Comparison of ENCODE assay signal across 1 cellular context in genomic region chr20:31738729-31739549, GRCh38.
TF ChIP-seq lines count a peak whose summit lies in the region.

A gene with protein sequence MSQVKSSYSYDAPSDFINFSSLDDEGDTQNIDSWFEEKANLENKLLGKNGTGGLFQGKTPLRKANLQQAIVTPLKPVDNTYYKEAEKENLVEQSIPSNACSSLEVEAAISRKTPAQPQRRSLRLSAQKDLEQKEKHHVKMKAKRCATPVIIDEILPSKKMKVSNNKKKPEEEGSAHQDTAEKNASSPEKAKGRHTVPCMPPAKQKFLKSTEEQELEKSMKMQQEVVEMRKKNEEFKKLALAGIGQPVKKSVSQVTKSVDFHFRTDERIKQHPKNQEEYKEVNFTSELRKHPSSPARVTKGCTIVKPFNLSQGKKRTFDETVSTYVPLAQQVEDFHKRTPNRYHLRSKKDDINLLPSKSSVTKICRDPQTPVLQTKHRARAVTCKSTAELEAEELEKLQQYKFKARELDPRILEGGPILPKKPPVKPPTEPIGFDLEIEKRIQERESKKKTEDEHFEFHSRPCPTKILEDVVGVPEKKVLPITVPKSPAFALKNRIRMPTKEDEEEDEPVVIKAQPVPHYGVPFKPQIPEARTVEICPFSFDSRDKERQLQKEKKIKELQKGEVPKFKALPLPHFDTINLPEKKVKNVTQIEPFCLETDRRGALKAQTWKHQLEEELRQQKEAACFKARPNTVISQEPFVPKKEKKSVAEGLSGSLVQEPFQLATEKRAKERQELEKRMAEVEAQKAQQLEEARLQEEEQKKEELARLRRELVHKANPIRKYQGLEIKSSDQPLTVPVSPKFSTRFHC (plus strand): TSS chr20:31739290. CDS start chr20:31757477, 18,187 bp downstream.

TF ChIP-seq in HepG2, 621 proteins besides CTCF, POLR2A, EP300 and RAD21 (continued from another document and continues in another):
- no peak for TF ChIP-seq USF2 (IDR thresholded peaks at IDR 0.05; ENCODE audit: low read depth, low read length)
- TF ChIP-seq USF2 (CRISPR knock-in tag; IDR thresholded peaks at IDR 0.05; ENCODE audit: borderline replicate concordance) = no peak; the same call in 1 of the 2 replicates
- peak; percentile 89; the same call in 1 of the 2 replicates for TF ChIP-seq KLF15 (CRISPR knock-in tag; IDR thresholded peaks at IDR 0.05; ENCODE audit: borderline replicate concordance)
- TF ChIP-seq NFE2 (CRISPR knock-in tag; IDR thresholded peaks at IDR 0.05) = no peak
- no peak for TF ChIP-seq ZNF703 (CRISPR knock-in tag; IDR thresholded peaks at IDR 0.05; ENCODE audit: borderline replicate concordance)
- peak; percentile 89 for TF ChIP-seq GABPA (IDR thresholded peaks at IDR 0.05; ENCODE audit: low read depth, low read length)
- TF ChIP-seq GABPA (CRISPR knock-in tag; IDR thresholded peaks at IDR 0.05; ENCODE audit: low read depth) = peak; percentile 98
- TF ChIP-seq, protein P1, sequence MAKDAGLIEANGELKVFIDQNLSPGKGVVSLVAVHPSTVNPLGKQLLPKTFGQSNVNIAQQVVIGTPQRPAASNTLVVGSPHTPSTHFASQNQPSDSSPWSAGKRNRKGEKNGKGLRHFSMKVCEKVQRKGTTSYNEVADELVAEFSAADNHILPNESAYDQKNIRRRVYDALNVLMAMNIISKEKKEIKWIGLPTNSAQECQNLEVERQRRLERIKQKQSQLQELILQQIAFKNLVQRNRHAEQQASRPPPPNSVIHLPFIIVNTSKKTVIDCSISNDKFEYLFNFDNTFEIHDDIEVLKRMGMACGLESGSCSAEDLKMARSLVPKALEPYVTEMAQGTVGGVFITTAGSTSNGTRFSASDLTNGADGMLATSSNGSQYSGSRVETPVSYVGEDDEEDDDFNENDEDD (CRISPR knock-in tag; IDR thresholded peaks at IDR 0.05; ENCODE audit: borderline replicate concordance) = peak; percentile 99
- TF ChIP-seq ZNF180 (CRISPR knock-in tag; IDR thresholded peaks at IDR 0.05; ENCODE audit: borderline replicate concordance, low read depth) = no peak
- peak; percentile 91 for TF ChIP-seq ZNF563 (CRISPR knock-in tag; IDR thresholded peaks at IDR 0.05)
- peak; percentile 100 for TF ChIP-seq HBP1 (CRISPR knock-in tag; IDR thresholded peaks at IDR 0.05; ENCODE audit: low read depth)
- no peak for TF ChIP-seq TERF1 (CRISPR knock-in tag; IDR thresholded peaks at IDR 0.05)
- TF ChIP-seq, protein P2, sequence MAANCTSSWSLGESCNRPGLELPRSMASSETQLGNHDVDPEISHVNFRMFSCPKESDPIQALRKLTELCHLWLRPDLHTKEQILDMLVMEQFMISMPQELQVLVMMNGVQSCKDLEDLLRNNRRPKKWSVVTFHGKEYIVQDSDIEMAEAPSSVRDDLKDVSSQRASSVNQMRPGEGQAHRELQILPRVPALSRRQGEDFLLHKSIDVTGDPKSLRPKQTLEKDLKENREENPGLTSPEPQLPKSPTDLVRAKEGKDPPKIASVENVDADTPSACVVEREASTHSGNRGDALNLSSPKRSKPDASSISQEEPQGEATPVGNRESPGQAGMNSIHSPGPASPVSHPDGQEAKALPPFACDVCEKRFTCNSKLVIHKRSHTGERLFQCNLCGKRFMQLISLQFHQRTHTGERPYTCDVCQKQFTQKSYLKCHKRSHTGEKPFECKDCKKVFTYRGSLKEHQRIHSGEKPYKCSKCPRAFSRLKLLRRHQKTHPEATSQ (CRISPR knock-in tag; IDR thresholded peaks at IDR 0.05; ENCODE audit: borderline replicate concordance) = peak; percentile 90
- TF ChIP-seq ZNF260 (CRISPR knock-in tag; IDR thresholded peaks at IDR 0.05; ENCODE audit: borderline replicate concordance, low read depth) = no peak
- peak; percentile 78; the same call in 1 of the 2 replicates for TF ChIP-seq ZXDC (CRISPR knock-in tag; IDR thresholded peaks at IDR 0.05)
- no peak for TF ChIP-seq ZNF382 (CRISPR knock-in tag; IDR thresholded peaks at IDR 0.05; ENCODE audit: borderline replicate concordance)
- peak; percentile 58; the same call in 1 of the 2 replicates for TF ChIP-seq CEBPG (CRISPR knock-in tag; IDR thresholded peaks at IDR 0.05)
- TF ChIP-seq ZBTB25 (CRISPR knock-in tag; IDR thresholded peaks at IDR 0.05) = peak; percentile 76; the same call in 1 of the 2 replicates
- peak; percentile 88 for TF ChIP-seq MED8 (CRISPR knock-in tag; IDR thresholded peaks at IDR 0.05; ENCODE audit: insufficient replicate concordance)
- no peak for TF ChIP-seq ZNF646 (CRISPR knock-in tag; IDR thresholded peaks at IDR 0.05)
- TF ChIP-seq ZNF597 (CRISPR knock-in tag; IDR thresholded peaks at IDR 0.05) = no peak
- peak; percentile 96; the same call in 1 of the 2 replicates for TF ChIP-seq ZNF788 (CRISPR knock-in tag; IDR thresholded peaks at IDR 0.05; ENCODE audit: borderline replicate concordance)
- TF ChIP-seq SP1 (IDR thresholded peaks at IDR 0.05) = no peak
- TF ChIP-seq SP1 (CRISPR knock-in tag; IDR thresholded peaks at IDR 0.05) = no peak
- peak; percentile 98 for TF ChIP-seq ZNF333 (CRISPR knock-in tag; IDR thresholded peaks at IDR 0.05; ENCODE audit: borderline replicate concordance)
- TF ChIP-seq ZNF337 (CRISPR knock-in tag; IDR thresholded peaks at IDR 0.05; ENCODE audit: borderline replicate concordance, low read depth) = peak; percentile 88; the same call in 1 of the 2 replicates
- TF ChIP-seq ZNF232 (CRISPR knock-in tag; IDR thresholded peaks at IDR 0.05; ENCODE audit: borderline replicate concordance) = peak; percentile 90; the same call in 1 of the 2 replicates
- TF ChIP-seq PHF5A (CRISPR knock-in tag; IDR thresholded peaks at IDR 0.05; ENCODE audit: low read depth, unreplicated experiment) = no peak
